3 cellular contexts compared by ENCODE assay signal in the genomic region with DNA sequence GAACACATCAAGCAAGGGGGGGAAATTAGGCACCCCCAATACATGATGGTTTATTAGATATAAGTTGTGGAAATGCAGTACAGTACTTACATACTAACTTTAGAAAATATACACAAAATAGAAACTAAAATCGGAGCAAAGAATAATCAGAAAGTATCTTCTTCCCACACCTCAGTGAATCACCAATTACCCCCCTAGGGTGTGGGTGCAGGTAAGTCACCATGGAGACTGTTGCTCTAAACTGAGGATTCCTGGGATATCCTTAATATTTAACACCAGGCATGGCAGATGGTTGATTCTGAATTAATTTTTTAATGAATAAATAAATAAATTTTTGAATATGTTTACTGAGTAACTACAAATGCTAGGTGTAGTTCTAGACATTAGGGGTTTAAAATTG.
"Had no signal": no experiment of that assay in that cellular context is flagged by ENCODE, and none has a peak within 500 bp of the region (broad histone marks: within the 10 kb centered on the region; RNA-seq: fewer than 3 reads in every experiment).

No MANE protein-coding gene starts in this region.

- DNase-seq: GDM1, GF-D8 had no signal

- H3K4me3 ChIP-seq: GM12878 had no signal
